ENCODE assay signal across 19 cellular contexts in the genomic region with DNA sequence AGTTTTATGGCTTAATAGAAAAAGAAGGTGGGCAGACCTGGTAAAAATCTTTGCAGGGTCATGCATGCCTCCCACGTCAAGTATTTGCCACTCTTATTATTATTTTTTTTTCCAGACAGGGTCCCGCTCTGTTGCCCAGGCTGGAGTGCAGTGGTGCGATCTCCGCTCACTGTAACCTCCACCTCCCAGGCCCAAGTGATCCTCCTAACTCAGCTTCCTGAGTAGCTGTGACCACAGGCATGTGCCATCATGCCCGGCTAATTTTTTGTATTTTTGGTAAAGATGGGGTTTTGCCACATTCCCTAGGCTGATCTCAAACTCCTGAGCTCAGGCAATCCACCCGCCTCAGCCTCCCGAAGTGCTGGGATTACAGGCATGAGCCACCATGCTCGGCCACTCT. TPM values are rescaled to one million over a fixed set of nuclear protein-coding genes. Genes with fewer than 3 reads are reported as not detected.
"Had no signal": no experiment of that assay in that cellular context is flagged by ENCODE, and none has a peak within 500 bp of the region (broad histone marks: within the 10 kb centered on the region; RNA-seq: fewer than 3 reads in every experiment).

No MANE protein-coding gene starts in this region.

RNA-seq across cellular contexts. Expression of a gene that starts 55.7 kb away (rescaled TPM):
- total RNA-seq: chondrocyte, colonic mucosa, endodermal cell, esophagus mucosa, fibroblast of lung, kidney, left lobe of liver, liver, lung, mononuclear cell, ovary, psoas muscle, stomach, subcutaneous adipose tissue, temporal lobe, thyroid gland, ureter, vagina had no signal
- polyA plus RNA-seq: fibroblast of lung, liver, lung, ovary, psoas muscle, small intestine, stomach had no signal
